ENCODE assay signal across 8 cellular contexts in genomic region chr19:52094526-52094925, GRCh38. TPM values are rescaled to one million over a fixed set of nuclear protein-coding genes. Genes with fewer than 3 reads are reported as not detected.
DNase-seq lines count a peak whose midpoint lies in the region; ATAC-seq and TF ChIP-seq lines count a peak whose summit lies in the region.

No MANE protein-coding gene starts in this region.

- H3K4me1 ChIP-seq in A673 (ENCODE audit: insufficient read depth, low read length, poor library complexity, severe bottlenecking) = no peaks in the 10 kb centered on the region
- H3K4me1 ChIP-seq in mononuclear cell (ENCODE audit: insufficient read depth, low read length) = peaks cover 18% of the 10 kb centered on the region

- TF ChIP-seq CTCF in A673 (conservative IDR thresholded peaks at IDR 0.05; ENCODE audit: low read depth, low read length) (no peak), cardiac fibroblast (IDR thresholded peaks at IDR 0.05; ENCODE audit: low read depth, low read length) (no peak)

- no peaks in the 10 kb centered on the region for H3K27me3 ChIP-seq in A673 (replicated peaks; ENCODE audit: insufficient read depth, low read depth, low read length, poor library complexity)
- H3K27me3 ChIP-seq in mononuclear cell (ENCODE audit: insufficient read depth, low read length) = no peaks in the 10 kb centered on the region

- intact Hi-C loops in A673 (cut with micrococcal nuclease; ENCODE audit: unreplicated experiment) = no loop called here

- peak overlapping the region; percentile 63 for H3K27ac ChIP-seq in A673 (ENCODE audit: low read depth, low read length, poor library complexity, severe bottlenecking)

- ATAC-seq in GM19455 (IDR thresholded peaks at IDR 0.05; ENCODE audit: unreplicated experiment) = no peak

- POLR2A ChIA-PET in A673 (lab: Charles Lee; ENCODE audit: low non-redundant PET) = no interaction called here

- peaks cover 9% of the 10 kb centered on the region for H3K36me3 ChIP-seq in A673 (ENCODE audit: insufficient read depth, low read length, poor library complexity, severe bottlenecking)

- H3K9me3 ChIP-seq in A673 (ENCODE audit: low read depth, low read length, poor library complexity, severe bottlenecking) (peaks cover 41% of the 10 kb centered on the region), mononuclear cell (ENCODE audit: low read depth, low read length) (peaks cover 27% of the 10 kb centered on the region)

- no TSS peak for BruUV-seq in A673 (replicated peaks; lab: Mats Ljungman, UMichigan)

- DNase-seq in A673 (ENCODE audit: low spot score) (no peak), HT1080 (ENCODE audit: low read depth) (peak; percentile 4), cardiac fibroblast (ENCODE audit: low read depth in 2 of 2) (peak in 1 of 2 donors; percentile 2), NCI-H510A (lab: John Stamatoyannopoulos, UW) (no peak), nucleus accumbens (lab: John Stamatoyannopoulos, UW) (no peak)
- no peak for DNase-seq in stimulated activated naive CD4-positive, alpha-beta T cell treated with Interleukin-2 at 50 U/mL for 16 hours (lab: John Stamatoyannopoulos, UW)

- peak overlapping the region; percentile 80 for H3K4me3 ChIP-seq in A673 (ENCODE audit: low read depth, low read length, poor library complexity, severe bottlenecking)
- H3K4me3 ChIP-seq in cardiac fibroblast (replicated peaks in 1 of 2; ENCODE audit: low read depth in 2 of 2, low read length in 2 of 2) = peak overlapping the region; percentile 90 to 94
- peak overlapping the region; percentile 98 for H3K4me3 ChIP-seq in mononuclear cell (ENCODE audit: low read length)

- CTCF ChIA-PET in A673 (lab: Charles Lee) = no interaction called here

RNA-seq across cellular contexts. Expression of gene ZNF841, which starts 1.0 kb away (rescaled TPM):
- total RNA-seq in A673 (2021) (15.7 and 16.7 TPM in 2 replicates), mononuclear cell (19.6 TPM)
- total RNA-seq in HT1080 (2014; rRNA removed; shearing (Covaris generic)) = 4.8 and 5.8 TPM in 2 replicates
- 4.8 and 4.9 TPM in 2 replicates for polyA plus RNA-seq in HT1080 (2015; cell fraction: cytosol; rRNA removed)
- polyA plus RNA-seq in HT1080 (2015; cell fraction: nucleus; rRNA removed) = 19.8 and 21.9 TPM in 2 replicates

RNA-seq across cellular contexts. Expression of gene ZNF616, which starts 45.2 kb away (rescaled TPM):
- total RNA-seq in A673 (2021) (15.7 and 17.1 TPM in 2 replicates), mononuclear cell (1.2 TPM)
- 3.8 and 5.6 TPM in 2 replicates for total RNA-seq in HT1080 (2014; rRNA removed; shearing (Covaris generic))
- polyA plus RNA-seq in HT1080 (2015; cell fraction: cytosol; rRNA removed) = 2.3 and 2.6 TPM in 2 replicates
- polyA plus RNA-seq in HT1080 (2015; cell fraction: nucleus; rRNA removed) = 6.0 and 6.3 TPM in 2 replicates

RNA-seq across cellular contexts. Expression of gene ZNF432, which starts 45.9 kb away (rescaled TPM):
- total RNA-seq in A673 (2021) (12.6 and 13.2 TPM in 2 replicates), mononuclear cell (15.7 TPM)
- 3.2 and 3.3 TPM in 2 replicates for total RNA-seq in HT1080 (2014; rRNA removed; shearing (Covaris generic))
- polyA plus RNA-seq in HT1080 (2015; cell fraction: cytosol; rRNA removed) = 1.9 and 2.8 TPM in 2 replicates
- polyA plus RNA-seq in HT1080 (2015; cell fraction: nucleus; rRNA removed) = 8.3 and 11.2 TPM in 2 replicates
